8 cellular contexts compared by ENCODE assay signal in genomic region chr4:48779095-48779997, GRCh38. TPM values are rescaled to one million over a fixed set of nuclear protein-coding genes. Genes with fewer than 3 reads are reported as not detected.
A peak's percentile ranks its signal among the peaks of the same experiment; 100 is the strongest.
DNase-seq lines count a peak whose midpoint lies in the region; ATAC-seq and TF ChIP-seq lines count a peak whose summit lies in the region.

No MANE protein-coding gene starts in this region.

- H3K9me3 ChIP-seq in HEK293 (ENCODE audit: control insufficient read depth, insufficient read depth, low read depth, low read length) (no peaks in the 10 kb centered on the region), colonic mucosa (no peaks in the 10 kb centered on the region), left lung (no peaks in the 10 kb centered on the region)

- POLR2A ChIA-PET in HEK293 (lab: Yijun Ruan, JAX), result interaction anchor here (1.4 to 1.5 kb wide), 3 partner anchors 51 to 136 kb away, joined by 3 to 6 read pairs (median 4); partner anchors contain the start of genes OCIAD1 and OCIAD2

- TF ChIP-seq CTCF in HEK293 (tag by site-specific recombination; IDR thresholded peaks at IDR 0.05) (no peak), colonic mucosa (IDR thresholded peaks at IDR 0.05) (no peak), left lung (IDR thresholded peaks at IDR 0.05) (no peak)

- H3K4me3 ChIP-seq in HEK293 (ENCODE audit: low read depth, low read length) (peak overlapping the region; percentile 77), colonic mucosa (peak overlapping the region; percentile 98), left lung (peak overlapping the region; percentile 93 to 99)

- CTCF ChIA-PET in HEK293 (lab: Yijun Ruan, JAX), result interaction anchor here (0.6 to 0.7 kb wide), 2 partner anchors 24 to 82 kb away, joined by 3 to 4 read pairs; no protein-coding TSS in a partner anchor

- ATAC-seq in left lung, result peak; percentile 50

- intact Hi-C loops in colonic mucosa (cut with DNase I) (loop anchor here (10.0 kb wide), 1 partner anchor 125 kb away; the partner anchor contains the start of gene OCIAD2), left lung (cut with DNase I) (no loop called here)

- DNase-seq in NCI-H2081 (lab: John Stamatoyannopoulos, UW) (peak; percentile 32 to 76), NCI-H2081 treated with DMSO at 0.1 percent for 48 hours (lab: John Stamatoyannopoulos, UW) (no peak), MV-4-11 (lab: John Stamatoyannopoulos, UW) (peak; percentile 52), colonic mucosa (peak; percentile 64), left lung (peak; percentile 61 to 93)
- DNase-seq in activated CD4-positive, alpha-beta T cell treated with anti-CD3 and anti-CD28 coated beads for 48 hours, result peak; percentile 70
- DNase-seq in stimulated activated CD4-positive, alpha-beta T cell treated with anti-CD3 and anti-CD28 coated beads, Interleukin-2, amount 100 ng/mL, for 4 hours (ENCODE audit: low read depth), result peak; percentile 47

- H3K27me3 ChIP-seq in colonic mucosa, result no peaks in the 10 kb centered on the region
- no peaks in the 10 kb centered on the region for H3K27me3 ChIP-seq in left lung

- peak overlapping the region; percentile 86 to 96 for H3K9ac ChIP-seq in colonic mucosa (ENCODE audit: low read depth in 2 of 2, low read length in 2 of 2)

- peak overlapping the region; percentile 95 for H3K27ac ChIP-seq in HEK293 (ENCODE audit: extremely low read depth, low read depth, low read length)
- peak overlapping the region; percentile 99 for H3K27ac ChIP-seq in colonic mucosa
- H3K27ac ChIP-seq in left lung, result peak overlapping the region; percentile 98 to 99

- no peaks in the 10 kb centered on the region for H3K36me3 ChIP-seq in HEK293 (ENCODE audit: control insufficient read depth in 2 of 2, insufficient read depth in 1 of 2, low read length in 2 of 2)
- no peaks in the 10 kb centered on the region for H3K36me3 ChIP-seq in colonic mucosa
- no peaks in the 10 kb centered on the region for H3K36me3 ChIP-seq in left lung

- H3K4me1 ChIP-seq in HEK293 (ENCODE audit: control insufficient read depth, insufficient read depth, low read length) (peaks cover 6% of the 10 kb centered on the region; the same call in 1 of the 2 replicates), colonic mucosa (peaks cover 6% of the 10 kb centered on the region), left lung (peaks cover 23 to 53% of the 10 kb centered on the region in 2 donors)

TF ChIP-seq in HEK293, 187 proteins besides CTCF, POLR2A, EP300 and RAD21 (continues in another document):
- no peak for TF ChIP-seq ZNF202 (tag by site-specific recombination; IDR thresholded peaks at IDR 0.05; ENCODE audit: borderline replicate concordance)
- peak; percentile 22; the same call in 1 of the 2 replicates for TF ChIP-seq ZNF501 (tag by site-specific recombination; IDR thresholded peaks at IDR 0.05)
- no peak for TF ChIP-seq OVOL3 (tag by site-specific recombination; IDR thresholded peaks at IDR 0.05)
- 0 out of 2 replicates have a peak, but pooled peaks have one; percentile 26 for TF ChIP-seq ZNF692 (tag by site-specific recombination; IDR thresholded peaks at IDR 0.05)
- 0 out of 2 replicates have a peak, but pooled peaks have one; percentile 47 for TF ChIP-seq ZBTB20 (tag by site-specific recombination; IDR thresholded peaks at IDR 0.05)
- peak; percentile 34; the same call in 1 of the 2 replicates for TF ChIP-seq SP2 (tag by site-specific recombination; IDR thresholded peaks at IDR 0.05)
- peak; percentile 65 for TF ChIP-seq ZNF335 (tag by site-specific recombination; conservative IDR thresholded peaks at IDR 0.05)
- 0 out of 2 replicates have a peak, but pooled peaks have one; percentile 8 for TF ChIP-seq YY1 (tag by site-specific recombination; IDR thresholded peaks at IDR 0.05)
- TF ChIP-seq ZNF341 (tag by site-specific recombination; IDR thresholded peaks at IDR 0.05; ENCODE audit: low read depth), result peak; percentile 82
- no peak for TF ChIP-seq ZNF518A (tag by site-specific recombination; conservative IDR thresholded peaks at IDR 0.05; ENCODE audit: low read depth)
- TF ChIP-seq ZFP37 (tag by site-specific recombination; IDR thresholded peaks at IDR 0.05), result 0 out of 2 replicates have a peak, but pooled peaks have one; percentile 22
- 0 out of 2 replicates have a peak, but pooled peaks have one; percentile 12 for TF ChIP-seq ZFHX2 (tag by site-specific recombination; conservative IDR thresholded peaks at IDR 0.05)
- TF ChIP-seq ZBTB8A (tag by site-specific recombination; IDR thresholded peaks at IDR 0.05), result peak; percentile 89
- peak; percentile 91 for TF ChIP-seq ZBTB26 (tag by site-specific recombination; optimal IDR thresholded peaks at IDR 0.05)
- TF ChIP-seq ZFP69B (tag by site-specific recombination; IDR thresholded peaks at IDR 0.05), result 0 out of 2 replicates have a peak, but pooled peaks have one; percentile 42
- TF ChIP-seq ZBTB10 (tag by site-specific recombination; IDR thresholded peaks at IDR 0.05), result no peak

RNA-seq across cellular contexts. Expression of gene FRYL, which starts 0.7 kb away (rescaled TPM):
- 100 to 1,000 TPM; 193 to 292 TPM for total RNA-seq in colonic mucosa
- total RNA-seq in left lung, result 10 to 100 TPM; 49.7 to 72.7 TPM

RNA-seq across cellular contexts. Expression of gene OCIAD1, which starts 51.5 kb away (rescaled TPM):
- total RNA-seq in colonic mucosa (100 to 1,000 TPM; 120 to 131 TPM), left lung (100 to 1,000 TPM; 120 to 125 TPM)
